In genomic region chr7:25549315-25549933, GRCh38 we compare ENCODE assay signal across 20 cellular contexts.
DNase-seq lines count a peak whose midpoint lies in the region; ATAC-seq and TF ChIP-seq lines count a peak whose summit lies in the region.
"Had no signal": no experiment of that assay in that cellular context is flagged by ENCODE, and none has a peak within 500 bp of the region (broad histone marks: within the 10 kb centered on the region; RNA-seq: fewer than 3 reads in every experiment).

No MANE protein-coding gene starts in this region.

- H3K27ac Mint-ChIP-seq in type B pancreatic cell: peak overlapping the region; percentile 48
- H3K27ac Mint-ChIP-seq in activated T-helper 17 cell treated with anti-CD3 and anti-CD28 coated beads, Interleukin-2, amount 50 U/mL, for 72 hours: no peak overlapping the region
- H3K27ac Mint-ChIP-seq: CD14-positive monocyte, IgD-negative memory B cell had no signal

- peaks cover 6% of the 10 kb centered on the region for H3K27me3 Mint-ChIP-seq in type B pancreatic cell
- H3K27me3 Mint-ChIP-seq in activated T-helper 17 cell treated with anti-CD3 and anti-CD28 coated beads, Interleukin-2, amount 50 U/mL, for 72 hours: peaks cover 37% of the 10 kb centered on the region

- ATAC-seq in mucosa of descending colon: peak; percentile 37
- no peak for ATAC-seq in activated T-helper 17 cell treated with anti-CD3 and anti-CD28 coated beads, Interleukin-2, amount 50 U/mL, for 72 hours (replicated peaks)
- ATAC-seq: Right ventricle myocardium inferior had no signal

- H3K36me3 Mint-ChIP-seq in type B pancreatic cell: no peaks in the 10 kb centered on the region
- H3K36me3 Mint-ChIP-seq in activated T-helper 17 cell treated with anti-CD3 and anti-CD28 coated beads, Interleukin-2, amount 50 U/mL, for 72 hours (ENCODE audit: low read depth): no peaks in the 10 kb centered on the region
- H3K36me3 Mint-ChIP-seq: CD14-positive monocyte, IgD-negative memory B cell had no signal

- no peaks in the 10 kb centered on the region for H3K9me3 ChIP-seq in mucosa of descending colon
- H3K9me3 ChIP-seq: HAP-1, SJSA1 had no signal

- intact Hi-C loops in mucosa of descending colon (cut with DNase I, micrococcal nuclease): no loop called here

- peak overlapping the region; percentile 48 for H3K4me3 Mint-ChIP-seq in type B pancreatic cell
- H3K4me3 Mint-ChIP-seq in activated T-helper 17 cell treated with anti-CD3 and anti-CD28 coated beads, Interleukin-2, amount 50 U/mL, for 72 hours: no peak overlapping the region
- H3K4me3 Mint-ChIP-seq: CD14-positive monocyte, IgD-negative memory B cell had no signal

- H3K4me3 ChIP-seq in fibroblast of villous mesenchyme (ENCODE audit: low read depth, low read length) (no peak overlapping the region), mucosa of descending colon (no peak overlapping the region)
- H3K4me3 ChIP-seq: HAP-1, SJSA1 had no signal

- H3K36me3 ChIP-seq in mucosa of descending colon (ENCODE audit: low read depth): no peaks in the 10 kb centered on the region
- H3K36me3 ChIP-seq: HAP-1, SJSA1 had no signal

- H3K4me1 Mint-ChIP-seq in type B pancreatic cell (ENCODE audit: unreplicated experiment): peaks cover 55% of the 10 kb centered on the region
- H3K4me1 Mint-ChIP-seq in activated T-helper 17 cell treated with anti-CD3 and anti-CD28 coated beads, Interleukin-2, amount 50 U/mL, for 72 hours: no peaks in the 10 kb centered on the region
- H3K4me1 Mint-ChIP-seq: CD14-positive monocyte had no signal

- CTCF ChIA-PET in HEK293T (lab: Yijun Ruan, JAX): interaction anchor here (0.6 kb wide), 1 partner anchor 20 kb away, joined by 4 read pairs; no protein-coding TSS in a partner anchor

- peak; percentile 15 for DNase-seq in HEK293T (ENCODE audit: extremely low spot score)
- peak; percentile 1 for DNase-seq in fibroblast of villous mesenchyme (ENCODE audit: low read depth)
- no peak for DNase-seq in mucosa of descending colon
- no peak for DNase-seq in type B pancreatic cell (ENCODE audit: extremely low spot score, unreplicated experiment)
- DNase-seq in HUDEP-2 (lab: John Stamatoyannopoulos, UW; ENCODE audit: unreplicated experiment in 76 of 76): no peak
- DNase-seq in DMS53 treated with DMSO at 0.1 percent for 48 hours (lab: John Stamatoyannopoulos, UW; ENCODE audit: unreplicated experiment): no peak
- DNase-seq: GF-D8, MV-4-11, NCI-H1105 treated with DMSO at 0.1 percent for 48 hours, NCI-H2081, NCI-H2171, NCI-H345, NCI-H524, NCI-H774 had no signal

- POLR2A ChIA-PET in HEK293T (lab: Yijun Ruan, JAX): no interaction called here

- no peaks in the 10 kb centered on the region for H3K9me3 Mint-ChIP-seq in type B pancreatic cell
- no peaks in the 10 kb centered on the region for H3K9me3 Mint-ChIP-seq in activated T-helper 17 cell treated with anti-CD3 and anti-CD28 coated beads, Interleukin-2, amount 50 U/mL, for 72 hours
- H3K9me3 Mint-ChIP-seq: IgD-negative memory B cell had no signal

- H3K4me1 ChIP-seq in mucosa of descending colon (ENCODE audit: low read depth): no peaks in the 10 kb centered on the region
- H3K4me1 ChIP-seq: SJSA1 had no signal

- TF ChIP-seq CTCF in fibroblast of villous mesenchyme (IDR thresholded peaks at IDR 0.05; ENCODE audit: insufficient read depth, low read depth, low read length) (no peak), mucosa of descending colon (IDR thresholded peaks at IDR 0.05) (no peak), type B pancreatic cell (conservative IDR thresholded peaks at IDR 0.05) (no peak)

TF ChIP-seq in HEK293T, 16 proteins besides CTCF, POLR2A, EP300 and RAD21:
- TF ChIP-seq NFRKB (IDR thresholded peaks at IDR 0.05) (no peak), CTBP1 (IDR thresholded peaks at IDR 0.05; ENCODE audit: borderline replicate concordance) (no peak), FOXK2 (IDR thresholded peaks at IDR 0.05) (no peak), PKNOX1 (IDR thresholded peaks at IDR 0.05) (no peak), SUZ12 (IDR thresholded peaks at IDR 0.05) (no peak), ZNF384 (IDR thresholded peaks at IDR 0.05) (no peak), TARDBP (IDR thresholded peaks at IDR 0.05) (no peak), SP1 (IDR thresholded peaks at IDR 0.05) (no peak), L3MBTL2 (conservative IDR thresholded peaks at IDR 0.05) (no peak), LEF1 (IDR thresholded peaks at IDR 0.05; ENCODE audit: borderline replicate concordance) (no peak), FOXA1 (IDR thresholded peaks at IDR 0.05) (no peak), ARNT (IDR thresholded peaks at IDR 0.05) (no peak), HDGF (IDR thresholded peaks at IDR 0.05; ENCODE audit: borderline replicate concordance) (no peak), BHLHE40 (IDR thresholded peaks at IDR 0.05; ENCODE audit: borderline replicate concordance) (no peak), ELF4 (IDR thresholded peaks at IDR 0.05) (no peak), FOXM1 (IDR thresholded peaks at IDR 0.05; ENCODE audit: borderline replicate concordance) (no peak)

Comparison
In these comparisons a context has a peak if more than half of its experiments do, and no peak if none do; other contexts are left out.
1. DNase-seq: peak in HEK293T (single experiment) and fibroblast of villous mesenchyme (single experiment); none in mucosa of descending colon (0 of 3), type B pancreatic cell (single experiment), HUDEP-2 (0 of 76) and DMS53 treated with DMSO at 0.1 percent for 48 hours (single experiment).